8 cellular contexts compared by ENCODE assay signal in genomic region chr10:5317547-5318107, GRCh38. TPM values are rescaled to one million over a fixed set of nuclear protein-coding genes. Genes with fewer than 3 reads are reported as not detected.
DNase-seq lines count a peak whose midpoint lies in the region; ATAC-seq and FAIRE-seq lines count a peak whose summit lies in the region.

No MANE protein-coding gene starts in this region.

- no peak for FAIRE-seq in frontal cortex (lab: Jason Lieb, UNC)

- ATAC-seq in HG03139 (IDR thresholded peaks at IDR 0.05; ENCODE audit: unreplicated experiment) = peak; percentile 55
- ATAC-seq in HG03025 (IDR thresholded peaks at IDR 0.05; ENCODE audit: low FRiP score, unreplicated experiment) = no peak

- in situ Hi-C loops in ACHN (cut with HindIII; ENCODE audit: low pct_ligation_motif_present, low pct_unique_long_range_greater_than_20kb, low sequenced_read_pairs) = no loop called here

- DNase-seq in ACHN (peak; percentile 76), dermis blood vessel endothelial cell (peak; percentile 65), frontal cortex (ENCODE audit: low spot score in 2 of 2) (no peak), NCI-H82 (lab: John Stamatoyannopoulos, UW) (no peak)
- DNase-seq in activated CD4-positive, alpha-beta T cell treated with anti-CD3 and anti-CD28 coated beads for 24 hours (ENCODE audit: low read depth in 2 of 2) = peak; percentile 64 to 71
- DNase-seq in stimulated activated CD4-positive, alpha-beta T cell treated with anti-CD3 and anti-CD28 coated beads, TNF-alpha, amount 100 ng/mL, for 4 hours (ENCODE audit: low read depth in 3 of 3) = peak; percentile 43 to 71 (median 45)

RNA-seq across cellular contexts. Expression of gene UCN3, which starts 47.1 kb away (rescaled TPM):
- total RNA-seq in dermis blood vessel endothelial cell (not detected in 2 replicates), frontal cortex (not detected)

Comparison
In these comparisons a context has a peak if more than half of its experiments do, and no peak if none do; other contexts are left out.
1. DNase-seq: peak in ACHN (single experiment), activated CD4-positive, alpha-beta T cell treated with anti-CD3 and anti-CD28 coated beads for 24 hours (2 of 2), dermis blood vessel endothelial cell (single experiment) and stimulated activated CD4-positive, alpha-beta T cell treated with anti-CD3 and anti-CD28 coated beads, TNF-alpha, amount 100 ng/mL, for 4 hours (3 of 3); none in frontal cortex (0 of 2) and NCI-H82 (single experiment).